8 cellular contexts compared by ENCODE assay signal in the genomic region with DNA sequence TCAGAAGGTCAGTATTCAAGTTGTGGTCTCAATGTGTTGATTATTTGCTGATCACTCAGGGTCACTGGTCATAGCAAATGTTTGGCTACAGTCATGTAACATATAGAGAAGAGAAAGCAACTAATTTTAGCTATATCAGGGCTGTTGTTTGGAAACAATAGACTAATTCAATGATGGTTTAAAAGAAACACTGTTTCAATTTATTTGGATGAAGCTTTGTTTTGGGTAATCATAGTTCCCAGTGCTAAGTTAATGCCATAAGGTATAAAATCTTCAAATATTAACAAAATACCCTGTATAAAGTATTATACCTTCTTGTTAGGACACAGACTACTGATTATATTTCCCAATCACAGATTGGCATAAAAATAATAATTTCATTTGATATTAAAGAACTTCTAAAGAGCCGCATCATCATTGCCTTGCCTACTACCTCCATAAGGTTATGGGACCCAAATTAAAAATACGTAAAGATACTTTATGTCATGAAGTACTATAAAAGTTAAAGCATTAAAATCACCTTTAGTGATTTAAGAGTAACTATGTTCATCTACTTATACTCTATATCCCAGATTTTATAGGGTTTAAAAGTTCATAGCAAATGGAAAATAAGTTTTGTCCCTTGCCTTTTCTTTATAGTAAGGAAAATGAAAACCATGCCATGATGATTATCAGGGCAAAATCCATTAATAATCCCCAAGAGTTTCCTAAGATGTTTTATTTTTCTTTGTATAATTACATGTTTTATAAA. TPM values are rescaled to one million over a fixed set of nuclear protein-coding genes. Genes with fewer than 3 reads are reported as not detected.
DNase-seq lines count a peak whose midpoint lies in the region; ATAC-seq and TF ChIP-seq lines count a peak whose summit lies in the region.

No MANE protein-coding gene starts in this region.

- peaks cover 72% of the 10 kb centered on the region for H3K4me1 Mint-ChIP-seq in T-helper 2 cell treated with Interferon-gamma antibody and Interleukin-4, amounts not matched to agents 5 μg/mL and 100 μg/mL, for 36 hours (ENCODE audit: low read depth)
- peaks cover 87 to 90% (median 88%) of the 10 kb centered on the region in 3 donors for H3K4me1 Mint-ChIP-seq in T-cell
- H3K4me1 Mint-ChIP-seq in stimulated activated memory B cell treated with anti-CD40 and anti-IgM and Interleukin-4, amounts not matched to agents 10 μg/mL and 1 μg/mL and 100 μg/mL, for 72 hours: peaks cover 72% of the 10 kb centered on the region

- no peak for TF ChIP-seq CTCF in fibroblast of mammary gland (conservative IDR thresholded peaks at IDR 0.05; ENCODE audit: control insufficient read depth, insufficient read depth, low read depth, low read length)

- POLR2A ChIA-PET in T-cell (lab: Charles Lee): interaction anchor here (0.6 to 1.8 kb wide), 3 partner anchors 12 to 807 kb away, joined by 3 to 5 read pairs (median 3); no protein-coding TSS in a partner anchor

- no peak overlapping the region for H3K27ac Mint-ChIP-seq in T-helper 2 cell treated with Interferon-gamma antibody and Interleukin-4, amounts not matched to agents 5 μg/mL and 100 μg/mL, for 36 hours
- H3K27ac Mint-ChIP-seq in T-cell: no peak overlapping the region
- no peak overlapping the region for H3K27ac Mint-ChIP-seq in stimulated activated memory B cell treated with anti-CD40 and anti-IgM and Interleukin-4, amounts not matched to agents 10 μg/mL and 1 μg/mL and 100 μg/mL, for 72 hours

- no peak for DNase-seq in T-helper 2 cell treated with Interferon-gamma antibody and Interleukin-4, amounts not matched to agents 5 μg/mL and 100 μg/mL, for 36 hours (ENCODE audit: low spot score)
- DNase-seq in T-helper 2 cell: no peak
- no peak for DNase-seq in T-cell
- peak; percentile 28 for DNase-seq in fibroblast of mammary gland (ENCODE audit: low read depth)
- DNase-seq in NCI-H510A treated with DMSO at 0.1 percent for 48 hours (lab: John Stamatoyannopoulos, UW): no peak
- no peak for DNase-seq in stimulated activated naive CD4-positive, alpha-beta T cell treated with Interleukin-2 at 50 U/mL for 16 hours (lab: John Stamatoyannopoulos, UW)
- no peak for DNase-seq in NCI-H748 (lab: John Stamatoyannopoulos, UW; ENCODE audit: unreplicated experiment)

- H3K4me3 Mint-ChIP-seq in T-helper 2 cell treated with Interferon-gamma antibody and Interleukin-4, amounts not matched to agents 5 μg/mL and 100 μg/mL, for 36 hours: peak overlapping the region; percentile 47
- H3K4me3 Mint-ChIP-seq in T-cell: peak overlapping the region; percentile 89 to 95 (median 91)
- H3K4me3 Mint-ChIP-seq in stimulated activated memory B cell treated with anti-CD40 and anti-IgM and Interleukin-4, amounts not matched to agents 10 μg/mL and 1 μg/mL and 100 μg/mL, for 72 hours: peak overlapping the region; percentile 36

- no peaks in the 10 kb centered on the region for H3K27me3 Mint-ChIP-seq in T-helper 2 cell treated with Interferon-gamma antibody and Interleukin-4, amounts not matched to agents 5 μg/mL and 100 μg/mL, for 36 hours (ENCODE audit: low read depth)
- no peaks in the 10 kb centered on the region for H3K27me3 Mint-ChIP-seq in T-cell
- no peaks in the 10 kb centered on the region for H3K27me3 Mint-ChIP-seq in stimulated activated memory B cell treated with anti-CD40 and anti-IgM and Interleukin-4, amounts not matched to agents 10 μg/mL and 1 μg/mL and 100 μg/mL, for 72 hours

- no peaks in the 10 kb centered on the region for H3K9me3 Mint-ChIP-seq in T-helper 2 cell treated with Interferon-gamma antibody and Interleukin-4, amounts not matched to agents 5 μg/mL and 100 μg/mL, for 36 hours
- H3K9me3 Mint-ChIP-seq in T-cell: no peaks in the 10 kb centered on the region
- H3K9me3 Mint-ChIP-seq in stimulated activated memory B cell treated with anti-CD40 and anti-IgM and Interleukin-4, amounts not matched to agents 10 μg/mL and 1 μg/mL and 100 μg/mL, for 72 hours: no peaks in the 10 kb centered on the region

- H3K36me3 Mint-ChIP-seq in T-helper 2 cell treated with Interferon-gamma antibody and Interleukin-4, amounts not matched to agents 5 μg/mL and 100 μg/mL, for 36 hours (ENCODE audit: low read depth): peaks cover 50% of the 10 kb centered on the region
- H3K36me3 Mint-ChIP-seq in T-cell: peaks cover 38% of the 10 kb centered on the region
- H3K36me3 Mint-ChIP-seq in stimulated activated memory B cell treated with anti-CD40 and anti-IgM and Interleukin-4, amounts not matched to agents 10 μg/mL and 1 μg/mL and 100 μg/mL, for 72 hours: peaks cover 10% of the 10 kb centered on the region

- ATAC-seq in T-cell (replicated peaks in 1 of 4): no peak
- no peak for ATAC-seq in stimulated activated memory B cell treated with anti-CD40 and anti-IgM and Interleukin-4, amounts not matched to agents 10 μg/mL and 1 μg/mL and 100 μg/mL, for 72 hours

- CTCF ChIA-PET in T-cell (lab: Charles Lee): interaction anchor here (0.6 to 1.2 kb wide), 3 partner anchors 10 to 139 kb away, joined by 3 to 4 read pairs (median 3); no protein-coding TSS in a partner anchor

- peak overlapping the region; percentile 88 for H3K4me3 ChIP-seq in fibroblast of mammary gland (ENCODE audit: control insufficient read depth, low read depth, low read length)

RNA-seq across cellular contexts. Expression of a gene that starts 6.0 kb away (rescaled TPM):
- 100 to 1,000 TPM; 108 to 156 (median 122) TPM for total RNA-seq in T-cell

Comparison
In these comparisons a context has a peak if more than half of its experiments do, and no peak if none do; other contexts are left out.
1. H3K4me3 Mint-ChIP-seq: peak in every context shown above with its lines; median percentile 91 in T-cell; 47 in T-helper 2 cell treated with Interferon-gamma antibody and Interleukin-4, amounts not matched to agents 5 μg/mL and 100 μg/mL, for 36 hours; 36 in stimulated activated memory B cell treated with anti-CD40 and anti-IgM and Interleukin-4, amounts not matched to agents 10 μg/mL and 1 μg/mL and 100 μg/mL, for 72 hours.